ENCODE assay signal across 11 cellular contexts in the genomic region with DNA sequence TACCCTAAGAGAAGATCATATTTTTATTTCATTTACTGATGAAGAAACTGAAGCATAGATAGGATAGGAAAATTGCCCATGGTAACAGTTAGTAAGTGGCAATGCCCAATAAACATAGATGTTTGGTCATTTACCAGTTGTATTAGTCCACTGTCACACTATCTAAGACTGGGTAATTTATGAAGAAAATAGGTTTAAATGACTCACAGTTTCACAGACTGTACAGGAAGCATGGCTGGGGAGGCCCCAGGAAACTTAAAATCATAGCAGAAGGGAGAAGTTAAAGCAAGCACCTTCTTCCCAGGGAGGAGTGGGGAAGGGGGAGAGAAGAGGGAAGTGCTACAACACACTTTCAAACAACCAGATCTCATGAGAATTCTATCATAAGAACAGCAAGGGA.
DNase-seq lines count a peak whose midpoint lies in the region; ATAC-seq and TF ChIP-seq lines count a peak whose summit lies in the region.
"Had no signal": no experiment of that assay in that cellular context is flagged by ENCODE, and none has a peak within 500 bp of the region (broad histone marks: within the 10 kb centered on the region; RNA-seq: fewer than 3 reads in every experiment).

No MANE protein-coding gene starts in this region.

- no peak for TF ChIP-seq POLR2A in GM18505 (IDR thresholded peaks at IDR 0.05; ENCODE audit: borderline replicate concordance, extremely low read depth, insufficient read depth, insufficient read length)

- DNase-seq in NOMO-1 treated with dmso at 0.1 percent for 144 hours (lab: John Stamatoyannopoulos, UW; ENCODE audit: unreplicated experiment), result peak; percentile 56
- DNase-seq in superior temporal gyrus (ENCODE audit: extremely low spot score), result no peak
- no peak for DNase-seq in NCI-H1092 (lab: John Stamatoyannopoulos, UW)
- DNase-seq in HCEC 1CT, result no peak
- DNase-seq: effector memory CD4-positive, alpha-beta T cell; EL; left colon had no signal

- ATAC-seq in GM18505 (IDR thresholded peaks at IDR 0.05; ENCODE audit: unreplicated experiment), result peak; percentile 80
- ATAC-seq in GM19468 (IDR thresholded peaks at IDR 0.05; ENCODE audit: extremely low read depth, unreplicated experiment), result peak; percentile 48
- peak; percentile 64 for ATAC-seq in HG03039 (IDR thresholded peaks at IDR 0.05; ENCODE audit: unreplicated experiment)
- no peak for ATAC-seq in HG02571 (IDR thresholded peaks at IDR 0.05; ENCODE audit: unreplicated experiment)
- ATAC-seq: left colon had no signal
